ENCODE assay signal across 18 cellular contexts in the genomic region with DNA sequence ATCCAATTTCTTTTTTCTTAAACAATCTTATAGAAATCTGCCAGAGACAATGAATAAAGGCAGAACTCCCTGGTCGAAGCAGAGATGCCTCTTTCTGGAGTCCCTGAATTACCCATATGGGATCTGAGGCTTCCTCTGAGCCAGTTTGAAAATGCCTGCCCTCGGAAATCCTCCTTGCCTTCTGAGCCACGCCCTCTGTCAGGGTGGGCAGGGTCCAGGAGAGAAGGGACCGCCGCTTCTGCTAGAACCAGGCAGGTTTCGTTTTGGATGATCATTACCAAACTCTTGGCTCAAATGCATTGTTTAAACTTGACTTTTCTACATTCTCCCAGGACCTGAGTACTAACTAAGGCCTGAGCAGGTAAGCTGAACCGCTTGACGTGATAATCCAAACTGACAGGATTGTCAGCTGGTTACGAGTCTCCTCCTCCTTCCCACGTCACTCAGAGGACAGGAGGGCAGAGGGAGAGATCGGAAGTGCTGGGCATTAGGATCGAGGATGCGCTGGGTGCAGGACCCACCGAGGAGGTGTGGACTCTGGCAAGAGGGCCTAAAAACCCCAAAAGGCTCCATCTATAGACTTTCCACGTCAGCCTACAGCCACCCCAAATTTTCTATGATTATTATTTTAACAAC.
DNase-seq lines count a peak whose midpoint lies in the region; ATAC-seq and TF ChIP-seq lines count a peak whose summit lies in the region.
"Had no signal": no experiment of that assay in that cellular context is flagged by ENCODE, and none has a peak within 500 bp of the region (broad histone marks: within the 10 kb centered on the region; RNA-seq: fewer than 3 reads in every experiment).

No MANE protein-coding gene starts in this region.

- H2AFZ ChIP-seq in OCI-LY7 (ENCODE audit: low read length), result no peak overlapping the region

- TF ChIP-seq CTCF in glutamatergic neuron (IDR thresholded peaks at IDR 0.05; ENCODE audit: partially characterized antibody, unreplicated experiment) (no peak), omental fat pad (IDR thresholded peaks at IDR 0.05) (no peak), OCI-LY7 (conservative IDR thresholded peaks at IDR 0.05; ENCODE audit: low read length) (no peak)

- no peak overlapping the region for H3K4me2 ChIP-seq in OCI-LY7 (ENCODE audit: low read length)

- H3K4me3 Mint-ChIP-seq in glutamatergic neuron (ENCODE audit: unreplicated experiment), result no peak overlapping the region
- H3K4me3 Mint-ChIP-seq: CD4-positive, CD25-positive, alpha-beta regulatory T cell; IgD-negative memory B cell; mesothelial cell of epicardium; T-helper 1 cell treated with Interleukin-12 subunit alpha and Interleukin-12 subunit beta and Interleukin-4 antibody, amounts not matched to agents 30 μg/mL and 1 μg/mL, for 36 hours had no signal

- CTCF ChIA-PET in OCI-LY7 (lab: Charles Lee; ENCODE audit: unreplicated experiment), result no interaction called here

- BruUV-seq in OCI-LY7 (replicated peaks; lab: Mats Ljungman, UMichigan), result no TSS peak

- intact Hi-C loops in OCI-LY7 (cut with micrococcal nuclease; ENCODE audit: unreplicated experiment), result no loop called here

- H3K36me3 ChIP-seq in OCI-LY7 (ENCODE audit: insufficient read depth, low read length), result no peaks in the 10 kb centered on the region
- H3K36me3 ChIP-seq: pancreas had no signal

- ATAC-seq in omental fat pad (ENCODE audit: low FRiP score) (peak; percentile 85), GM18867 (IDR thresholded peaks at IDR 0.05; ENCODE audit: unreplicated experiment) (no peak), GM21737 (IDR thresholded peaks at IDR 0.05; ENCODE audit: unreplicated experiment) (no peak)
- ATAC-seq: stimulated activated naive CD8-positive, alpha-beta T cell treated with anti-CD3 and anti-CD28 coated beads, Interleukin-15, Interleukin-2, amounts not matched to agents 100 U/mL and 50 U/mL, for 24 hours had no signal

- no peaks in the 10 kb centered on the region for H3K4me1 ChIP-seq in OCI-LY7 (ENCODE audit: insufficient read depth, low read length, poor library complexity, severe bottlenecking)
- H3K4me1 ChIP-seq: pancreas had no signal

- POLR2A ChIA-PET in OCI-LY7 (lab: Charles Lee), result no interaction called here

- no peak overlapping the region for H3K4me3 ChIP-seq in OCI-LY7 (ENCODE audit: low read depth, low read length, poor library complexity, severe bottlenecking)
- H3K4me3 ChIP-seq: pancreas had no signal

- peaks cover 14% of the 10 kb centered on the region for H3K27me3 Mint-ChIP-seq in glutamatergic neuron (ENCODE audit: unreplicated experiment)
- H3K27me3 Mint-ChIP-seq: IgD-negative memory B cell had no signal

- H3K27ac Mint-ChIP-seq in glutamatergic neuron (ENCODE audit: unreplicated experiment), result no peak overlapping the region
- H3K27ac Mint-ChIP-seq: CD4-positive, CD25-positive, alpha-beta regulatory T cell; IgD-negative memory B cell; mesothelial cell of epicardium; T-helper 1 cell treated with Interleukin-12 subunit alpha and Interleukin-12 subunit beta and Interleukin-4 antibody, amounts not matched to agents 30 μg/mL and 1 μg/mL, for 36 hours had no signal

- H3K9me2 ChIP-seq in OCI-LY7 (ENCODE audit: insufficient read depth, low read length), result no peaks in the 10 kb centered on the region

- no peak overlapping the region for H3K27ac ChIP-seq in OCI-LY7 (ENCODE audit: low read depth, low read length, poor library complexity, severe bottlenecking)
- H3K27ac ChIP-seq: pancreas had no signal

- H3K9me3 ChIP-seq in OCI-LY7 (ENCODE audit: low read length), result no peaks in the 10 kb centered on the region
- H3K9me3 ChIP-seq: pancreas had no signal

- H3K79me2 ChIP-seq in OCI-LY7 (ENCODE audit: insufficient read depth, low read depth, low read length), result no peaks in the 10 kb centered on the region

- DNase-seq in AG20443 (ENCODE audit: low spot score) (peak; percentile 27), NCI-H82 treated with DMSO at 0.1 percent for 48 hours (lab: John Stamatoyannopoulos, UW; ENCODE audit: unreplicated experiment) (peak; percentile 38), glutamatergic neuron (peak; percentile 2), omental fat pad (ENCODE audit: low spot score) (no peak), OCI-LY7 (ENCODE audit: low spot score) (no peak)
- DNase-seq in stimulated activated CD4-positive, alpha-beta T cell treated with anti-CD3 and anti-CD28 coated beads, Interleukin-1b, Interleukin-23, amount 100 ng/mL, for 48 hours, result no peak
- DNase-seq: activated CD4-positive, CD25-positive, alpha-beta regulatory T cell; CD4-positive, CD25-positive, alpha-beta regulatory T cell; DMS53; NCI-H1048; NCI-H2107; pancreas; stimulated activated naive CD8-positive, alpha-beta T cell treated with anti-CD3 and anti-CD28 coated beads, Interleukin-15, Interleukin-2, amounts not matched to agents 100 U/mL and 50 U/mL, for 24 hours had no signal

- peaks cover 5% of the 10 kb centered on the region for H3K9me3 Mint-ChIP-seq in glutamatergic neuron (ENCODE audit: unreplicated experiment)
- H3K9me3 Mint-ChIP-seq: CD4-positive, CD25-positive, alpha-beta regulatory T cell; IgD-negative memory B cell; mesothelial cell of epicardium; T-helper 1 cell treated with Interleukin-12 subunit alpha and Interleukin-12 subunit beta and Interleukin-4 antibody, amounts not matched to agents 30 μg/mL and 1 μg/mL, for 36 hours had no signal

- no peaks in the 10 kb centered on the region for H4K20me1 ChIP-seq in OCI-LY7 (ENCODE audit: insufficient read depth, low read length)

- peaks cover 15% of the 10 kb centered on the region for H3K4me1 Mint-ChIP-seq in glutamatergic neuron (ENCODE audit: low read depth, unreplicated experiment)
- H3K4me1 Mint-ChIP-seq: CD4-positive, CD25-positive, alpha-beta regulatory T cell had no signal

- no peaks in the 10 kb centered on the region for H3K36me3 Mint-ChIP-seq in glutamatergic neuron (ENCODE audit: unreplicated experiment)
- H3K36me3 Mint-ChIP-seq: CD4-positive, CD25-positive, alpha-beta regulatory T cell; IgD-negative memory B cell; mesothelial cell of epicardium had no signal

Comparison
In these comparisons a context has a peak if more than half of its experiments do, and no peak if none do; other contexts are left out.
1. DNase-seq: peak in AG20443 (single experiment), NCI-H82 treated with DMSO at 0.1 percent for 48 hours (single experiment) and glutamatergic neuron (single experiment); none in omental fat pad (single experiment), OCI-LY7 (single experiment) and stimulated activated CD4-positive, alpha-beta T cell treated with anti-CD3 and anti-CD28 coated beads, Interleukin-1b, Interleukin-23, amount 100 ng/mL, for 48 hours (single experiment).